ENCODE assay signal across 1 cellular context in the genomic region with DNA sequence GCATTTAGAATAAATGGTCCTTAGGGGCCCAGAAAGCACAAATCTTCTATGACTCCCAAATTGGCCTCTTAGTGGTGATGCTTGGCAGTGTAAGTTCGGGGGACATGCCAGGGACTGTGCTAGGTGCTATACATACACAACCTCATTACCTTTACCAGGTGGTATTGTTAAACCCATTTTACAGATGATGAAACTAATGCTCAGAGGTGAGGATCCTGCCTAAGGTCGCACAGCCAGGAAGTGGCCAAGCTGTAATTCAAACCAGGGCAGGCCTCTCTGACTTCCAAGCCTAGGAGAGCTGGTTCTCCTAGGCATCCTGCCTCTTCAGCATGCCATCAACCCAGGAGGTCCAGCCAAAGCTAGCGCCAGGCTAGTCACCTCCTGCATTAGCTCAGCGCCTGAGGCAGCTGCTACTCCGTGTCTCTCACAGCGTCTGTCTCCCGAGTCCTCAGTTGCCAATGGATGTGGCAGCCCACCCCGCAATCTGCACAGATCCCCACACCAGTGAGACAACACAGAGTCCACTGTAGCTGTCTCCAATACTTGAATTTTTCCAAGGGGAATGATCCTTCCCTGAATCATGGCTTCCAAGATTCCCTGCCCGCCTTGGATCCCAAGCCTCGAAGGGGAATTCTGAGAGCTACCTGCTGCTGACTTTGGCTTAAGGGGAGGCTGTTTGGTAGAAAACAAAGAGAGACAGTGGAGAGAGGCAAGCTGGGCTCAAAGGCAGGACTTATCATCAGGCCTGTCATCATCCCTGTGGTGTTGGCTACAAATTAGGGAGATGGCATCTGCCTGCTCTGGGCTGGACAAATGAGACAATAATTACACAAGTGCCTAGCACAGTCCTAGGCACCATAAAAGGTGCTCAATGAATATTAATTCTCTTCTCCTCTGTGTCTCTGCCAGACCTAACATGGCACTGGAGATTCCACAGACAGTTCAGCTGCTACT.
TF ChIP-seq lines count a peak whose summit lies in the region.

No MANE protein-coding gene starts in this region.

TF ChIP-seq in H1, 55 proteins besides CTCF, POLR2A, EP300 and RAD21:
- TF ChIP-seq, protein P1, sequence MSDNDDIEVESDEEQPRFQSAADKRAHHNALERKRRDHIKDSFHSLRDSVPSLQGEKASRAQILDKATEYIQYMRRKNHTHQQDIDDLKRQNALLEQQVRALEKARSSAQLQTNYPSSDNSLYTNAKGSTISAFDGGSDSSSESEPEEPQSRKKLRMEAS (IDR thresholded peaks at IDR 0.05) = no peak
- no peak for TF ChIP-seq RBBP5 (IDR thresholded peaks at IDR 0.05; ENCODE audit: borderline replicate concordance, low read depth, low read length)
- TF ChIP-seq CHD2 (IDR thresholded peaks at IDR 0.05; ENCODE audit: low read length) = no peak
- TF ChIP-seq, protein P2, sequence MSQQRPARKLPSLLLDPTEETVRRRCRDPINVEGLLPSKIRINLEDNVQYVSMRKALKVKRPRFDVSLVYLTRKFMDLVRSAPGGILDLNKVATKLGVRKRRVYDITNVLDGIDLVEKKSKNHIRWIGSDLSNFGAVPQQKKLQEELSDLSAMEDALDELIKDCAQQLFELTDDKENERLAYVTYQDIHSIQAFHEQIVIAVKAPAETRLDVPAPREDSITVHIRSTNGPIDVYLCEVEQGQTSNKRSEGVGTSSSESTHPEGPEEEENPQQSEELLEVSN (IDR thresholded peaks at IDR 0.05) = no peak
- peak; percentile 41; the same call in 1 of the 2 replicates for TF ChIP-seq KDM1A (IDR thresholded peaks at IDR 0.05; ENCODE audit: borderline replicate concordance, low read length)
